11 cellular contexts compared by ENCODE assay signal in the genomic region with DNA sequence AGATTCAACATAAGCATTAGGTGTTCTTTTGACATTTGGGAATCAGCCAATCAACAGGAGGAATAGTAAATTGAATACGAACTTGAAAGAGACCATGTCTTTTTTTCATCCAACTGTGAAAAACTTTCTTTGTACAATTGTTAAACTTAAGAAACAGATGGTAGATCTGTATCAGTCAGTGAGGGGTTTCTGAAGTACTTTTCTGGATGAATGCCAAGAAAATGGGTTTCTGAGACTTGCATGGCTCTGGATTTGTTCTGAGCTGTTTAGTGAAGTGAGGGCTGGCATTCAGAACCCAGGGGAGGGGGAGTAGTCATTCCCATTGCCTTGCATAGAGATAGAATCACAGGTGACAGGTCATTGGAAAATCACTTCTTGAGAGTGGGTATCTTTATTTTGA. TPM values are rescaled to one million over a fixed set of nuclear protein-coding genes. Genes with fewer than 3 reads are reported as not detected.
A peak's percentile ranks its signal among the peaks of the same experiment; 100 is the strongest.
DNase-seq lines count a peak whose midpoint lies in the region; ATAC-seq and TF ChIP-seq lines count a peak whose summit lies in the region.
"Had no signal": no experiment of that assay in that cellular context is flagged by ENCODE, and none has a peak within 500 bp of the region (broad histone marks: within the 10 kb centered on the region; RNA-seq: fewer than 3 reads in every experiment).

No MANE protein-coding gene starts in this region.

- peaks cover 60% of the 10 kb centered on the region for H3K36me3 Mint-ChIP-seq in CD8-positive, alpha-beta T cell
- H3K36me3 Mint-ChIP-seq in effector memory CD8-positive, alpha-beta T cell (ENCODE audit: insufficient read depth), result peaks cover 91% of the 10 kb centered on the region

- H2BK15ac ChIP-seq in mesendoderm (replicated peaks; ENCODE audit: low read depth), result no peak overlapping the region

- no peaks in the 10 kb centered on the region for H3K79me1 ChIP-seq in mesendoderm (ENCODE audit: low read length)

- no peak for DNase-seq in CD8-positive, alpha-beta T cell
- peak; percentile 98 for DNase-seq in Jurkat, Clone E6-1 (ENCODE audit: low read depth, low spot score)
- DNase-seq in SK-N-DZ (ENCODE audit: low spot score) (peak; percentile 75), Peyer's patch (no peak), mesendoderm (no peak), mucosa of gallbladder (ENCODE audit: low spot score) (no peak)
- no peak for DNase-seq in effector memory CD8-positive, alpha-beta T cell
- DNase-seq: Calu3, mammary epithelial cell, NCI-H1436 had no signal

- no peak for TF ChIP-seq POLR2A in Peyer's patch (IDR thresholded peaks at IDR 0.05)

- no peak for TF ChIP-seq CTCF in CD8-positive, alpha-beta T cell (IDR thresholded peaks at IDR 0.05)
- TF ChIP-seq CTCF in Peyer's patch (IDR thresholded peaks at IDR 0.05), result no peak

- H3K9me3 Mint-ChIP-seq in CD8-positive, alpha-beta T cell, result no peaks in the 10 kb centered on the region
- no peaks in the 10 kb centered on the region for H3K9me3 Mint-ChIP-seq in effector memory CD8-positive, alpha-beta T cell

- no peak overlapping the region for H3K56ac ChIP-seq in mesendoderm (ENCODE audit: low read length)

- peaks cover 96% of the 10 kb centered on the region for H3K4me1 ChIP-seq in CD8-positive, alpha-beta T cell (ENCODE audit: insufficient read depth, low read length)
- H3K4me1 ChIP-seq in Peyer's patch (peaks cover 0 to 11% (median 1%) of the 10 kb centered on the region in 4 donors), mesendoderm (ENCODE audit: control insufficient read depth, low read depth, low read length) (no peaks in the 10 kb centered on the region)

- H3K18ac ChIP-seq in mesendoderm (ENCODE audit: low read length), result no peak overlapping the region

- H3K27ac ChIP-seq in CD8-positive, alpha-beta T cell (ENCODE audit: low read depth, low read length), result peak overlapping the region; percentile 19
- H3K27ac ChIP-seq in Peyer's patch (peak overlapping the region in 1 of 4 donors; percentile 80), mesendoderm (ENCODE audit: low read depth, low read length) (no peak overlapping the region)

- H3K23ac ChIP-seq in mesendoderm (ENCODE audit: low read length), result no peak overlapping the region

- H3K4me2 ChIP-seq in mesendoderm (ENCODE audit: low read length), result no peak overlapping the region

- H4K5ac ChIP-seq in mesendoderm (ENCODE audit: low read length), result no peak overlapping the region

- no peaks in the 10 kb centered on the region for H3K9me3 ChIP-seq in CD8-positive, alpha-beta T cell (ENCODE audit: low read length)
- H3K9me3 ChIP-seq in Peyer's patch, result no peaks in the 10 kb centered on the region

- intact Hi-C loops in CD8-positive, alpha-beta T cell (cut with DNase I, micrococcal nuclease), result loop anchor here in 1 of 2 experiments (2.0 kb wide), 1 partner anchor 13 kb away; no protein-coding TSS in a partner anchor

- H3K36me3 ChIP-seq in CD8-positive, alpha-beta T cell (ENCODE audit: insufficient read depth, low read length), result peaks cover 5% of the 10 kb centered on the region
- H3K36me3 ChIP-seq in Peyer's patch (no peaks in the 10 kb centered on the region), mesendoderm (ENCODE audit: control insufficient read depth, insufficient read depth, low read length) (no peaks in the 10 kb centered on the region)

- no peak overlapping the region for H4K8ac ChIP-seq in mesendoderm (ENCODE audit: low read depth, low read length)

- no peak overlapping the region for H2BK120ac ChIP-seq in mesendoderm (ENCODE audit: low read depth, low read length)

- H3K4ac ChIP-seq in mesendoderm (ENCODE audit: low read depth, low read length), result no peak overlapping the region

- H3K27me3 Mint-ChIP-seq in CD8-positive, alpha-beta T cell (ENCODE audit: low read depth), result no peaks in the 10 kb centered on the region
- no peaks in the 10 kb centered on the region for H3K27me3 Mint-ChIP-seq in effector memory CD8-positive, alpha-beta T cell

- H3K79me2 ChIP-seq in mesendoderm (ENCODE audit: control insufficient read depth, insufficient read depth, low read length), result no peaks in the 10 kb centered on the region

- peak; percentile 12 for ATAC-seq in CD8-positive, alpha-beta T cell
- no peak for ATAC-seq in effector memory CD8-positive, alpha-beta T cell (replicated peaks)
- no peak for ATAC-seq in HG02798 (IDR thresholded peaks at IDR 0.05; ENCODE audit: poor library complexity, unreplicated experiment)

- H3K4me3 ChIP-seq in CD8-positive, alpha-beta T cell (ENCODE audit: low read depth, low read length), result peak overlapping the region; percentile 0
- no peak overlapping the region for H3K4me3 ChIP-seq in Jurkat, Clone E6-1 (ENCODE audit: low read length)
- H3K4me3 ChIP-seq in Peyer's patch, result no peak overlapping the region
- no peak overlapping the region for H3K4me3 ChIP-seq in mesendoderm (ENCODE audit: low read length)

- WGBS in mesendoderm (ENCODE audit: extremely low coverage, insufficient coverage, low lambda C conversion rate), result no CpG with 5 or more reads among the region's 1 CpG

- no peak overlapping the region for H3K9ac ChIP-seq in mesendoderm (ENCODE audit: low read length)

- POLR2A ChIA-PET in CD8-positive, alpha-beta T cell (lab: Charles Lee), result interaction anchor here (1.0 to 1.3 kb wide), 2 partner anchors 17 to 26 kb away, joined by 5 to 6 read pairs; no protein-coding TSS in a partner anchor

- peaks cover 87% of the 10 kb centered on the region for H3K4me1 Mint-ChIP-seq in CD8-positive, alpha-beta T cell (ENCODE audit: low read depth)
- peaks cover 63 to 84% of the 10 kb centered on the region in 2 donors for H3K4me1 Mint-ChIP-seq in effector memory CD8-positive, alpha-beta T cell (ENCODE audit: low read depth in 2 of 2)

- no peak overlapping the region for H2AK5ac ChIP-seq in mesendoderm (ENCODE audit: low read length)

- no peaks in the 10 kb centered on the region for H3K27me3 ChIP-seq in CD8-positive, alpha-beta T cell (ENCODE audit: insufficient read depth, low read length)
- H3K27me3 ChIP-seq in Peyer's patch (no peaks in the 10 kb centered on the region), mesendoderm (ENCODE audit: insufficient read depth, low read length, poor library complexity) (no peaks in the 10 kb centered on the region)

- H3K27ac Mint-ChIP-seq in CD8-positive, alpha-beta T cell, result peak overlapping the region; percentile 93
- H3K27ac Mint-ChIP-seq in effector memory CD8-positive, alpha-beta T cell, result peak overlapping the region; percentile 98 to 100

- H3K4me3 Mint-ChIP-seq in CD8-positive, alpha-beta T cell, result peak overlapping the region; percentile 71
- H3K4me3 Mint-ChIP-seq in effector memory CD8-positive, alpha-beta T cell, result peak overlapping the region; percentile 80

- no peak overlapping the region for H2BK5ac ChIP-seq in mesendoderm (ENCODE audit: low read length)

- CTCF ChIA-PET in CD8-positive, alpha-beta T cell (lab: Charles Lee), result interaction anchor here (1.3 to 1.4 kb wide), 2 partner anchors 9 to 153 kb away, joined by 5 read pairs; no protein-coding TSS in a partner anchor

RNA-seq across cellular contexts. Expression of a gene that starts 37.4 kb away (rescaled TPM):
- total RNA-seq in CD8-positive, alpha-beta T cell, result 100 to 1,000 TPM; 603 to 634 TPM
- 402 TPM for polyA plus RNA-seq in Jurkat, Clone E6-1 (2012; ENCODE audit: insufficient read depth, insufficient read length)
- polyA plus RNA-seq in SK-N-DZ (2014; cell fraction: cytosol; rRNA removed), result not detected in 2 replicates
- 0.44 TPM in 1 of 2 replicates, not detected in the other for polyA plus RNA-seq in SK-N-DZ (2014; cell fraction: nucleus; rRNA removed)
- total RNA-seq in Peyer's patch, result 100 to 1,000 TPM in 1 of 4 donors, 10 to 100 TPM in 3; 13.3 to 127 (median 22.1) TPM
- polyA plus RNA-seq in mesendoderm (2013, experiment 1 of 2), result not detected
- under 0.01 TPM for polyA plus RNA-seq in mesendoderm (2013, experiment 2 of 2)
- 29.8 TPM for total RNA-seq in mucosa of gallbladder
- total RNA-seq: Calu3 had no signal
- polyA plus RNA-seq: mammary epithelial cell had no signal

Comparison
In these comparisons a context has a peak if more than half of its experiments do, and no peak if none do; other contexts are left out.
1. DNase-seq: peak in Jurkat, Clone E6-1 (single experiment) and SK-N-DZ (single experiment); none in CD8-positive, alpha-beta T cell (0 of 7), effector memory CD8-positive, alpha-beta T cell (0 of 3), Peyer's patch (0 of 3), mesendoderm (single experiment) and mucosa of gallbladder (single experiment).
2. RNA of a gene that starts 37.4 kb away (total RNA-seq): 603 to 634 TPM in CD8-positive, alpha-beta T cell; 29.8 TPM in mucosa of gallbladder (single experiment) and 13.3 to 127 TPM in Peyer's patch; every median in the first group is over 4 times any median in the second.